Comparison of ENCODE assay signal across 16 cellular contexts in the genomic region with DNA sequence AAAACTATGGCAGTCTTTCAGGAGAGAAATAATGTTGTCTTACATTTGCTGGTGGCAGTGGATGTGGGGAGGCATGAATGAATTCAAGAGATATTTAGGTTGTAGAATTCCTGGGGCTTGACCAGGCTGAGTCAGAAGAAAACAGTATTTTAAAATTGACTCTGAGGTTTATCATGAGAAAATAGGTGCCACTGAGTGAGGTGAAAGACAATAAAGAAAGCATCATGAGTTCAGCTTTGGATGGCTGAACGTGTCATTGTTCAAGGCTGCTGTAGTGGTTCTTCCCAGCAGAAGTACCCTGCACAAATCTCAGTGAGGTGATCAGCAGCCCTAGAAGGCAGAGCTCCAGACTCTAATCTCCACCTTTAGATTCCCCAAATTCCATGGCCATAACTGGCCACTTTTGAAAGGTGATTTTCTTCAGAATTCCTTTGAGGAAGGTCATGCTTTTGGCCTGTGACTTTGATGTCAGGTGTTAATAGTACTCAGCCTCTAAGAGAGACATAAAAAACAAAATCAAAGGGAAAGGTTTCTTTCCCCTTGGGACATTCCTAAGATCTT.
DNase-seq lines count a peak whose midpoint lies in the region; ATAC-seq and TF ChIP-seq lines count a peak whose summit lies in the region.
"Had no signal": no experiment of that assay in that cellular context is flagged by ENCODE, and none has a peak within 500 bp of the region (broad histone marks: within the 10 kb centered on the region; RNA-seq: fewer than 3 reads in every experiment).

No MANE protein-coding gene starts in this region.

- no peak overlapping the region for H3K23ac ChIP-seq in mesendoderm (ENCODE audit: low read length)

- no peak overlapping the region for H4K5ac ChIP-seq in mesendoderm (ENCODE audit: low read length)

- DNase-seq in ELF-1 (ENCODE audit: low read depth, low spot score) (peak; percentile 5), endodermal cell (peak; percentile 25), mesendoderm (peak; percentile 75), NCI-H2029 (lab: John Stamatoyannopoulos, UW) (no peak), NCI-H146 (lab: John Stamatoyannopoulos, UW) (no peak), NCI-H69 (lab: John Stamatoyannopoulos, UW) (no peak), posterior vena cava (ENCODE audit: low spot score) (no peak)
- DNase-seq: CD8-positive, alpha-beta T cell; COR-L47; DMS53; GM23248; IMR-90; KBM-7 had no signal

- H2BK120ac ChIP-seq in mesendoderm (ENCODE audit: low read depth, low read length): no peak overlapping the region

- H3K4me1 Mint-ChIP-seq in endodermal cell: peaks cover 13% of the 10 kb centered on the region
- H3K4me1 Mint-ChIP-seq: CD14-positive monocyte had no signal

- H3K27ac ChIP-seq in endodermal cell (ENCODE audit: low read depth, low read length) (no peak overlapping the region), mesendoderm (ENCODE audit: low read depth, low read length) (no peak overlapping the region)
- H3K27ac ChIP-seq: GM23248 had no signal

- H3K4me1 ChIP-seq in endodermal cell (ENCODE audit: control insufficient read depth, insufficient read depth, low read length): no peaks in the 10 kb centered on the region
- no peaks in the 10 kb centered on the region for H3K4me1 ChIP-seq in mesendoderm (ENCODE audit: control insufficient read depth, low read depth, low read length)

- no peak overlapping the region for H3K9ac ChIP-seq in endodermal cell (ENCODE audit: extremely low read depth, low read length, poor library complexity, severe bottlenecking)
- H3K9ac ChIP-seq in mesendoderm (ENCODE audit: low read length): no peak overlapping the region
- H3K9ac ChIP-seq: GM23248 had no signal

- H3K4me3 Mint-ChIP-seq in endodermal cell: no peak overlapping the region
- H3K4me3 Mint-ChIP-seq: CD14-positive monocyte; CD8-positive, alpha-beta T cell had no signal

- no peak for TF ChIP-seq CTCF in endodermal cell (conservative IDR thresholded peaks at IDR 0.05)

- H3K79me1 ChIP-seq in mesendoderm (ENCODE audit: low read length): no peaks in the 10 kb centered on the region

- H3K56ac ChIP-seq in mesendoderm (ENCODE audit: low read length): no peak overlapping the region

- H3K27me3 Mint-ChIP-seq in endodermal cell (ENCODE audit: insufficient read depth): peaks cover 3% of the 10 kb centered on the region

- ATAC-seq in HG03432 (IDR thresholded peaks at IDR 0.05; ENCODE audit: unreplicated experiment): peak; percentile 32
- ATAC-seq: CD8-positive, alpha-beta T cell; HCT116 had no signal

- 89 to 100% methylated on average over 1 of the region's 1 CpG for WGBS in endodermal cell (ENCODE audit: insufficient coverage in 1 of 2, insufficient read length in 1 of 2), 2 experiments
- no CpG with 5 or more reads among the region's 1 CpG for WGBS in mesendoderm (ENCODE audit: extremely low coverage, insufficient coverage, low lambda C conversion rate)

- H2BK15ac ChIP-seq in mesendoderm (replicated peaks; ENCODE audit: low read depth): no peak overlapping the region

- H3K36me3 ChIP-seq in endodermal cell (ENCODE audit: control insufficient read depth, insufficient read depth, low read length) (no peaks in the 10 kb centered on the region), mesendoderm (ENCODE audit: control insufficient read depth, insufficient read depth, low read length) (no peaks in the 10 kb centered on the region)

- intact Hi-C loops in posterior vena cava (cut with DNase I): no loop called here

- no peak overlapping the region for H2BK5ac ChIP-seq in mesendoderm (ENCODE audit: low read length)

- no peaks in the 10 kb centered on the region for H3K9me3 ChIP-seq in endodermal cell (ENCODE audit: control insufficient read depth, low read length)

- no peak overlapping the region for H3K27ac Mint-ChIP-seq in endodermal cell
- H3K27ac Mint-ChIP-seq: CD14-positive monocyte; CD8-positive, alpha-beta T cell had no signal

- no peak overlapping the region for H3K18ac ChIP-seq in mesendoderm (ENCODE audit: low read length)

- no peak overlapping the region for H4K8ac ChIP-seq in mesendoderm (ENCODE audit: low read depth, low read length)

- H3K36me3 Mint-ChIP-seq in endodermal cell (ENCODE audit: low read depth): no peaks in the 10 kb centered on the region
- H3K36me3 Mint-ChIP-seq: CD14-positive monocyte; CD8-positive, alpha-beta T cell had no signal

- H3K79me2 ChIP-seq in mesendoderm (ENCODE audit: control insufficient read depth, insufficient read depth, low read length): no peaks in the 10 kb centered on the region

- no peak overlapping the region for H3K4me2 ChIP-seq in mesendoderm (ENCODE audit: low read length)

- no peaks in the 10 kb centered on the region for H3K9me3 Mint-ChIP-seq in endodermal cell
- H3K9me3 Mint-ChIP-seq: CD8-positive, alpha-beta T cell had no signal

- no peak overlapping the region for H3K4me3 ChIP-seq in endodermal cell (ENCODE audit: low read length)
- no peak overlapping the region for H3K4me3 ChIP-seq in mesendoderm (ENCODE audit: low read length)
- H3K4me3 ChIP-seq: GM23248 had no signal

- H3K27me3 ChIP-seq in endodermal cell (ENCODE audit: control insufficient read depth, insufficient read depth, low read length, poor library complexity, severe bottlenecking) (no peaks in the 10 kb centered on the region), mesendoderm (ENCODE audit: insufficient read depth, low read length, poor library complexity) (no peaks in the 10 kb centered on the region)

- H2AK5ac ChIP-seq in mesendoderm (ENCODE audit: low read length): no peak overlapping the region

- H3K4ac ChIP-seq in mesendoderm (ENCODE audit: low read depth, low read length): no peak overlapping the region

Comparison
In these comparisons a context has a peak if more than half of its experiments do, and no peak if none do; other contexts are left out.
1. DNase-seq: peak in ELF-1 (single experiment), endodermal cell (single experiment) and mesendoderm (single experiment); none in NCI-H2029 (single experiment), NCI-H146 (single experiment), NCI-H69 (single experiment) and posterior vena cava (single experiment).